Comparison of ENCODE assay signal across 16 cellular contexts in the genomic region with DNA sequence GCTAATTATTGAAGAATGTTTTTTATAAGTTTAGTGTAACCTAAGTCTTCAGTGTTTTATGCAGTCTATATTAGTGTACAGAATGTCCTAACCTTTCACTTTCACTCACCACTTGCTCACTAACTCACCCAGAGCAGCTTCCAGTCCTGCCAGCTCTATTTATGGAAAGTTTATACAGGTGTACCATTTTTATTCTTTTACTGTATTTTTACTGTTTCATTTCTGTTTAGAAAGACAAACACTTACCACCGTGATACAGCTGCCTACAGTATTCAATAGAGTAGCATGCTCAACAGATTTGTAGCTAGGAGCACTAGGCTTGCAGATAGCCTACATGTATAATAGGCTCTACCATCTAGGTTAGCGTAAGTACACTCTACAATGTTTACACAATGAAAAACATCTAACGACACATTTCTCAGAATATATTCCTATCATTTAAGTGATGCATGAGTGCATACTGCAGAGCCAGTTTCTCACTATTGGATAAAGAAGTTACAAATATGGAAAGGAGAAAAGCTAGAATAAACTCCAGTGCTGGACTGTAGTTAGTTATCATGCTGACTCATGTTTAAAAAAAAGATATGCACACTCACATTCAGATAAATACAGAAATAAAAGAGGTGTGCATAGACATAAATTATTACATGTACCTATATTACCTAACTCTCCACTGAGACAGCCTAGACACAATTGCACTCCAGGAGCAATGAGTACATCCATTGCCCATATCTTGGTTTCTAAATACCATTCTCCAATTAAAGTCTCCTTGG.
A peak's percentile ranks its signal among the peaks of the same experiment; 100 is the strongest.
DNase-seq lines count a peak whose midpoint lies in the region; ATAC-seq lines count a peak whose summit lies in the region.
"Had no signal": no experiment of that assay in that cellular context is flagged by ENCODE, and none has a peak within 500 bp of the region (broad histone marks: within the 10 kb centered on the region; RNA-seq: fewer than 3 reads in every experiment).

No MANE protein-coding gene starts in this region.

- ATAC-seq in GM18909 (IDR thresholded peaks at IDR 0.05; ENCODE audit: poor library complexity, unreplicated experiment): peak; percentile 68
- peak; percentile 83 for ATAC-seq in HG03378 (IDR thresholded peaks at IDR 0.05; ENCODE audit: unreplicated experiment)
- no peak for ATAC-seq in GM18867 (IDR thresholded peaks at IDR 0.05; ENCODE audit: unreplicated experiment)
- ATAC-seq in HG03565 (IDR thresholded peaks at IDR 0.05; ENCODE audit: unreplicated experiment): no peak
- ATAC-seq: Panc1 had no signal

- DNase-seq in DMS53 treated with DMSO at 0.1 percent for 48 hours (lab: John Stamatoyannopoulos, UW; ENCODE audit: unreplicated experiment) (peak; percentile 99), NCI-H748 (lab: John Stamatoyannopoulos, UW; ENCODE audit: unreplicated experiment) (peak; percentile 95)
- no peak for DNase-seq in activated effector memory CD4-positive, alpha-beta T cell treated with anti-CD3 and anti-CD28 coated beads, Interleukin-2, amount 50 U/mL, for 16 hours
- no peak for DNase-seq in activated CD4-positive, alpha-beta T cell treated with anti-CD3 and anti-CD28 coated beads for 4 hours
- DNase-seq: activated CD4-positive, alpha-beta T cell treated with anti-CD3 and anti-CD28 coated beads, Interleukin-2, amount 10 ng/mL, durations not matched to agents 7 days and 5 days; activated naive CD4-positive, alpha-beta T cell treated with Interleukin-2 at 50 U/mL for 16 hours; CD4-positive, alpha-beta memory T cell; NCI-H526; nephron progenitor cell; small intestine; testis had no signal

Comparison
In these comparisons a context has a peak if more than half of its experiments do, and no peak if none do; other contexts are left out.
1. DNase-seq: peak in DMS53 treated with DMSO at 0.1 percent for 48 hours (single experiment) and NCI-H748 (single experiment); none in activated effector memory CD4-positive, alpha-beta T cell treated with anti-CD3 and anti-CD28 coated beads, Interleukin-2, amount 50 U/mL, for 16 hours (single experiment) and activated CD4-positive, alpha-beta T cell treated with anti-CD3 and anti-CD28 coated beads for 4 hours (0 of 2).
2. ATAC-seq: peak in GM18909 (single experiment) and HG03378 (single experiment); none in GM18867 (single experiment) and HG03565 (single experiment).